ENCODE assay signal across 21 cellular contexts in genomic region chr13:51848674-51849073, GRCh38. TPM values are rescaled to one million over a fixed set of nuclear protein-coding genes. Genes with fewer than 3 reads are reported as not detected.
DNase-seq lines count a peak whose midpoint lies in the region; ATAC-seq and TF ChIP-seq lines count a peak whose summit lies in the region.
"Had no signal": no experiment of that assay in that cellular context is flagged by ENCODE, and none has a peak within 500 bp of the region (broad histone marks: within the 10 kb centered on the region; RNA-seq: fewer than 3 reads in every experiment).

No MANE protein-coding gene starts in this region.

- no peaks in the 10 kb centered on the region for H3K27me3 Mint-ChIP-seq in chondrocyte (ENCODE audit: low read depth)
- H3K27me3 Mint-ChIP-seq in mesothelial cell of epicardium (ENCODE audit: low read depth) = peaks cover 1% of the 10 kb centered on the region

- H3K4me3 Mint-ChIP-seq in chondrocyte (ENCODE audit: unreplicated experiment) (no peak overlapping the region), mesothelial cell of epicardium (no peak overlapping the region)
- H3K4me3 Mint-ChIP-seq: CD8-positive, alpha-beta T cell; neural progenitor cell had no signal

- peak; percentile 5 for DNase-seq in AG09309 (ENCODE audit: low read depth)
- peak; percentile 20 for DNase-seq in LHCN-M2 (ENCODE audit: low read depth)
- no peak for DNase-seq in chondrocyte (ENCODE audit: low spot score)
- DNase-seq in kidney epithelial cell (ENCODE audit: low read depth) = peak; percentile 12
- no peak for DNase-seq in NCI-H187 treated with DMSO at 0.1 percent for 48 hours (lab: John Stamatoyannopoulos, UW)
- DNase-seq in aorta = no peak
- no peak for DNase-seq in mesothelial cell of epicardium (ENCODE audit: low spot score in 2 of 2, unreplicated experiment in 2 of 2)
- DNase-seq in activated naive CD4-positive, alpha-beta T cell (lab: John Stamatoyannopoulos, UW) = no peak
- DNase-seq: activated CD4-positive, alpha-beta T cell treated with anti-CD3 and anti-CD28 coated beads for 48 hours; activated effector memory CD4-positive, alpha-beta T cell treated with anti-CD3 and anti-CD28 coated beads, Interleukin-2, amount 50 U/mL, for 16 hours; amygdala; CD8-positive, alpha-beta T cell; DMS79; NCI-H1092; NCI-H510A; retina; substantia nigra; uterus had no signal

- H3K4me1 Mint-ChIP-seq in chondrocyte (ENCODE audit: low read depth) (peaks cover 23% of the 10 kb centered on the region), mesothelial cell of epicardium (peaks cover 6% of the 10 kb centered on the region)

- H3K27me3 ChIP-seq in kidney epithelial cell (ENCODE audit: control insufficient read depth, insufficient read depth, low read length) (no peaks in the 10 kb centered on the region), aorta (ENCODE audit: control insufficient read depth in 1 of 2, insufficient read depth in 2 of 2, low read length in 1 of 2) (no peaks in the 10 kb centered on the region)
- H3K27me3 ChIP-seq: gastroesophageal sphincter, neural progenitor cell, uterus had no signal

- no peak for ATAC-seq in aorta (ENCODE audit: low FRiP score)
- ATAC-seq: CD8-positive, alpha-beta T cell; gastroesophageal sphincter had no signal

- TF ChIP-seq CTCF in AG09309 (IDR thresholded peaks at IDR 0.05; ENCODE audit: control insufficient read depth, insufficient read depth, low read depth, low read length, missing control alignments) = no peak
- TF ChIP-seq CTCF in chondrocyte (IDR thresholded peaks at IDR 0.05) = no peak
- no peak for TF ChIP-seq CTCF in kidney epithelial cell (IDR thresholded peaks at IDR 0.05; ENCODE audit: insufficient read depth, low read length, poor library complexity, severe bottlenecking)
- no peak for TF ChIP-seq CTCF in mesothelial cell of epicardium (IDR thresholded peaks at IDR 0.05; ENCODE audit: unreplicated experiment)

- no peaks in the 10 kb centered on the region for H3K9me3 ChIP-seq in aorta (ENCODE audit: control insufficient read depth, low read length)
- H3K9me3 ChIP-seq: gastroesophageal sphincter, uterus had no signal

- intact Hi-C loops in aorta (cut with DNase I) = loop anchor here in 1 of 2 donors (10.0 kb wide), 1 partner anchor 276 kb away; the partner anchor contains the start of gene NEK5

- H3K4me3 ChIP-seq in AG09309 (ENCODE audit: control insufficient read depth, low read depth, low read length) (no peak overlapping the region), kidney epithelial cell (ENCODE audit: low read depth, low read length) (no peak overlapping the region), aorta (ENCODE audit: low read length in 2 of 2) (no peak overlapping the region)
- H3K4me3 ChIP-seq: gastroesophageal sphincter, neural progenitor cell, uterus had no signal

- H3K36me3 Mint-ChIP-seq in chondrocyte (ENCODE audit: low read depth) (no peaks in the 10 kb centered on the region), mesothelial cell of epicardium (no peaks in the 10 kb centered on the region)
- H3K36me3 Mint-ChIP-seq: CD8-positive, alpha-beta T cell; neural progenitor cell had no signal

- peaks cover 0 to 2% of the 10 kb centered on the region in 2 donors for H3K4me1 ChIP-seq in aorta (ENCODE audit: control insufficient read depth in 1 of 2, insufficient read depth in 2 of 2, low read length in 2 of 2)
- H3K4me1 ChIP-seq: neural progenitor cell, uterus had no signal

- 5 to 6% methylated on average over 4 of the region's 4 CpGs for WGBS in aorta, 2 donors

- H3K27ac Mint-ChIP-seq in chondrocyte (ENCODE audit: unreplicated experiment) = peak overlapping the region; percentile 66
- H3K27ac Mint-ChIP-seq in mesothelial cell of epicardium = no peak overlapping the region
- H3K27ac Mint-ChIP-seq: CD8-positive, alpha-beta T cell; neural progenitor cell had no signal

- no peaks in the 10 kb centered on the region for H3K9me3 Mint-ChIP-seq in chondrocyte (ENCODE audit: low read depth)
- H3K9me3 Mint-ChIP-seq in mesothelial cell of epicardium = peaks cover 9% of the 10 kb centered on the region
- H3K9me3 Mint-ChIP-seq: CD8-positive, alpha-beta T cell had no signal

- H3K27ac ChIP-seq in aorta (ENCODE audit: low read depth in 1 of 2, low read length in 2 of 2) = no peak overlapping the region
- H3K27ac ChIP-seq: gastroesophageal sphincter, KMS-11, neural progenitor cell, uterus had no signal

- no peaks in the 10 kb centered on the region for H3K36me3 ChIP-seq in kidney epithelial cell (ENCODE audit: control insufficient read depth, insufficient read depth, low read length)
- no peaks in the 10 kb centered on the region for H3K36me3 ChIP-seq in aorta (ENCODE audit: control insufficient read depth in 1 of 2, insufficient read depth in 2 of 2, low read length in 1 of 2)
- H3K36me3 ChIP-seq: gastroesophageal sphincter, neural progenitor cell, uterus had no signal

RNA-seq across cellular contexts. Expression of gene TMEM272, which starts 3.7 kb away (rescaled TPM):
- not detected in 2 replicates for total RNA-seq in LHCN-M2 (2014; rRNA removed)
- polyA plus RNA-seq in LHCN-M2 (2012) = not detected
- 0.10 to 0.12 TPM in 2 of 3 replicates, not detected in the other for total RNA-seq in chondrocyte
- total RNA-seq in kidney epithelial cell = not detected in 2 replicates
- total RNA-seq in aorta = under 1 TPM; 0.16 to 0.57 TPM
- under 1 TPM in 1 of 2 donors, not detected in 1; 0.03 TPM for polyA plus RNA-seq in aorta
- total RNA-seq in mesothelial cell of epicardium = 2.2 to 2.9 TPM (median 2.9 TPM) in 3 replicates

RNA-seq across cellular contexts. Expression of gene CCDC70, which starts 13.1 kb away (rescaled TPM):
- not detected in 2 replicates for total RNA-seq in LHCN-M2 (2014; rRNA removed)
- polyA plus RNA-seq in LHCN-M2 (2012) = not detected
- not detected in 3 replicates for total RNA-seq in chondrocyte
- not detected in 2 replicates for total RNA-seq in kidney epithelial cell
- not detected for total RNA-seq in aorta
- not detected for polyA plus RNA-seq in aorta
- not detected in 3 replicates for total RNA-seq in mesothelial cell of epicardium
- total RNA-seq: CD8-positive, alpha-beta T cell; gastroesophageal sphincter; uterus had no signal

RNA-seq across cellular contexts. Expression of gene DHRS12, which starts 44.7 kb away (rescaled TPM):
- total RNA-seq in LHCN-M2 (2014; rRNA removed) (3.2 and 3.6 TPM in 2 replicates), chondrocyte (7.6 to 10.6 TPM (median 7.9 TPM) in 3 replicates), kidney epithelial cell (11.7 and 11.9 TPM in 2 replicates), aorta (10 to 100 TPM; 11.8 to 13.5 TPM), mesothelial cell of epicardium (14.4 to 17.3 TPM (median 16.0 TPM) in 3 replicates)
- polyA plus RNA-seq in LHCN-M2 (2012) = 8.4 TPM
- polyA plus RNA-seq in aorta = 10 to 100 TPM; 15.4 to 23.5 TPM

Comparison
In these comparisons a context has a peak if more than half of its experiments do, and no peak if none do; other contexts are left out.
1. DNase-seq: peak in AG09309 (single experiment), LHCN-M2 (single experiment) and kidney epithelial cell (single experiment); none in chondrocyte (single experiment), NCI-H187 treated with DMSO at 0.1 percent for 48 hours (single experiment), aorta (0 of 2), mesothelial cell of epicardium (0 of 2) and activated naive CD4-positive, alpha-beta T cell (0 of 4).